Comparison of ENCODE assay signal across 1 cellular context in the genomic region with DNA sequence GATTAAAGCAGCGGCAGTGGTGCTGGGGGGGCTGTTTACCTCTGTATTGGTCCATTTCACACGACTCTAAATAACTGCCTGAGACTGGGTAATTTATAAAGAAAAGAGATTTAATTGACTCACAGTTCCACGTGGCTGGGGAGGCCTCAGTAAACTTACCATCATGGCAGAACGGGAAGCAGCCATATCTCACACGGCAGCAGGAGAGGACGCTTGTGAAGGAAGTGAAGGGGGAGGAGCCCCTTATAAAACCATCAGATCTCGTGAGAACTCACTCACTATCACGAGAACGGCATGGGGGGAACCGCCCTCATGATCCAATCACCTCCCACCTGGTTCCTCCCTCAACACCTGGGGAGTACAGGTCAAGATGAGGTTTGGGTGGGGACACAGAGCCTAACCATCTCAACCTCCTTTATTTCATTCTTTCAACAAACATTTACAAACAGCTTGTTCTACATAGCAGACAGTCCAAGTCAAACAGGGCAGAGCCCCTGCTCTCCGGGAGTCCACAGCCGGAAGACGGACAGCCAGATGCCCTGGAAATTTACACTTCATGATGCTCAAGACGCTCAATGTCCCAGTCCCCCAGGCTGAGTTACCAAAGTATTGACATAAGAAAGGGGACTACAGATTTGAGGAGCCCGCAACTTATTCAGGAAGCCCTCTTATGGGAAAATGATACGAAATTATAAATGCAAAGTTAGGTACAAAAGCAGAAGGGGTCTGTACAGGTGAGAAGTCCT.
TF ChIP-seq lines count a peak whose summit lies in the region.

No MANE protein-coding gene starts in this region.

TF ChIP-seq in H1, 55 proteins besides CTCF, POLR2A, EP300 and RAD21:
- TF ChIP-seq CHD2 (IDR thresholded peaks at IDR 0.05; ENCODE audit: low read length) (0 out of 2 replicates have a peak, but pooled peaks have one; percentile 30), CREB1 (IDR thresholded peaks at IDR 0.05) (no peak)
